Comparison of ENCODE assay signal across 1 cellular context in the genomic region with DNA sequence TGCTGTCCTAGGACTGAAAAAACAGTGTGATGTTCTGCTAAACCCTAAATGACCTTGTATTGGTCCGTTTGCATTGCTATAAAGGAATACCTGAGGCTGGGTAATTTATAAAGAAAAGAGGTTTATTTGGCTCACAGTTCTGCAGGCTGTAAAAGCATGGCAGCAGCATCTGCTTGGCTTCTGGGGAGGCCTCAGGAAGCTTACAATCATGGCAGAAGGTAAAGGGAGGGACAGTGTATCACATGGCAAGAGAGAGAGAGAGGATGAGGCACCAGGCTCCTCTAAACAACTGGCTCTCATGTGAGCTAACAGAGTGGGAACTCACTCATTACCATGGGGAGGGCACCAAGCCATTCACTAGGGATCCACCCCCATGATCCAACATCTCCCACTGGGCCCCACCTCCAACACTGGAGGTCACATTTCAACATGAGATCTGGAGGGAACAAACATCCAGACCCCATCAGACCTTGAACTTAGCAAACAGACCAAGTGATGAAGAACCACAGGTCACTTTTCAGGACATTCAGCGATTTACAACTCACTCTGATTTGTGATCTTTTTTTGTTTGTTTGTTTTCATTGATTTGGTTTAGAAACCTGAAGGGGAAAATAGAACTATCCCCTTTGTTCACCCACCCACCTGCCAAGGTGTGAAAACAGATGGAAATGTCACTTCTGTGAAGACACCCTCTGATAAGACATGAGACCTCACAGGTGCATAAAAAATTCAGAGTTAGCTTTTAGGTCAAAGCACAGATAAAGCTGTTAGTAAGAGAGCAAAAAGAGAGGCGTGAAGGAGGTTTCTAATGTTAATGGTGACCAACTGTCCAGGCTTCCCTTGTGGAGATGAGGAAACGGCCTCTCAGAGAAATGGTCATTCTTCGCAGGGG.
TF ChIP-seq lines count a peak whose summit lies in the region.

No MANE protein-coding gene starts in this region.

TF ChIP-seq in HepG2, 621 proteins besides CTCF, POLR2A, EP300 and RAD21 (continued from another document and continues in another):
- TF ChIP-seq, protein P1, sequence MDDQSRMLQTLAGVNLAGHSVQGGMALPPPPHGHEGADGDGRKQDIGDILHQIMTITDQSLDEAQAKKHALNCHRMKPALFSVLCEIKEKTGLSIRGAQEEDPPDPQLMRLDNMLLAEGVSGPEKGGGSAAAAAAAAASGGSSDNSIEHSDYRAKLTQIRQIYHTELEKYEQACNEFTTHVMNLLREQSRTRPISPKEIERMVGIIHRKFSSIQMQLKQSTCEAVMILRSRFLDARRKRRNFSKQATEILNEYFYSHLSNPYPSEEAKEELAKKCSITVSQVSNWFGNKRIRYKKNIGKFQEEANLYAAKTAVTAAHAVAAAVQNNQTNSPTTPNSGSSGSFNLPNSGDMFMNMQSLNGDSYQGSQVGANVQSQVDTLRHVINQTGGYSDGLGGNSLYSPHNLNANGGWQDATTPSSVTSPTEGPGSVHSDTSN (CRISPR knock-in tag; IDR thresholded peaks at IDR 0.05; ENCODE audit: borderline replicate concordance), result no peak
- TF ChIP-seq SATB2 (CRISPR knock-in tag; IDR thresholded peaks at IDR 0.05), result no peak
- no peak for TF ChIP-seq ATF7 (IDR thresholded peaks at IDR 0.05)
- no peak for TF ChIP-seq ATF7 (CRISPR knock-in tag; IDR thresholded peaks at IDR 0.05)
- no peak for TF ChIP-seq HOXA5 (CRISPR knock-in tag; IDR thresholded peaks at IDR 0.05)
- peak; percentile 65; the same call in 1 of the 2 replicates for TF ChIP-seq TBX3 (IDR thresholded peaks at IDR 0.05; ENCODE audit: borderline replicate concordance)
- TF ChIP-seq ZNF274 (CRISPR knock-in tag; IDR thresholded peaks at IDR 0.05), result no peak
- peak; percentile 68; the same call in 1 of the 2 replicates for TF ChIP-seq SMAD3 (CRISPR knock-in tag; IDR thresholded peaks at IDR 0.05)
- no peak for TF ChIP-seq BRCA1 (CRISPR knock-in tag; IDR thresholded peaks at IDR 0.05)
- TF ChIP-seq, protein P2, sequence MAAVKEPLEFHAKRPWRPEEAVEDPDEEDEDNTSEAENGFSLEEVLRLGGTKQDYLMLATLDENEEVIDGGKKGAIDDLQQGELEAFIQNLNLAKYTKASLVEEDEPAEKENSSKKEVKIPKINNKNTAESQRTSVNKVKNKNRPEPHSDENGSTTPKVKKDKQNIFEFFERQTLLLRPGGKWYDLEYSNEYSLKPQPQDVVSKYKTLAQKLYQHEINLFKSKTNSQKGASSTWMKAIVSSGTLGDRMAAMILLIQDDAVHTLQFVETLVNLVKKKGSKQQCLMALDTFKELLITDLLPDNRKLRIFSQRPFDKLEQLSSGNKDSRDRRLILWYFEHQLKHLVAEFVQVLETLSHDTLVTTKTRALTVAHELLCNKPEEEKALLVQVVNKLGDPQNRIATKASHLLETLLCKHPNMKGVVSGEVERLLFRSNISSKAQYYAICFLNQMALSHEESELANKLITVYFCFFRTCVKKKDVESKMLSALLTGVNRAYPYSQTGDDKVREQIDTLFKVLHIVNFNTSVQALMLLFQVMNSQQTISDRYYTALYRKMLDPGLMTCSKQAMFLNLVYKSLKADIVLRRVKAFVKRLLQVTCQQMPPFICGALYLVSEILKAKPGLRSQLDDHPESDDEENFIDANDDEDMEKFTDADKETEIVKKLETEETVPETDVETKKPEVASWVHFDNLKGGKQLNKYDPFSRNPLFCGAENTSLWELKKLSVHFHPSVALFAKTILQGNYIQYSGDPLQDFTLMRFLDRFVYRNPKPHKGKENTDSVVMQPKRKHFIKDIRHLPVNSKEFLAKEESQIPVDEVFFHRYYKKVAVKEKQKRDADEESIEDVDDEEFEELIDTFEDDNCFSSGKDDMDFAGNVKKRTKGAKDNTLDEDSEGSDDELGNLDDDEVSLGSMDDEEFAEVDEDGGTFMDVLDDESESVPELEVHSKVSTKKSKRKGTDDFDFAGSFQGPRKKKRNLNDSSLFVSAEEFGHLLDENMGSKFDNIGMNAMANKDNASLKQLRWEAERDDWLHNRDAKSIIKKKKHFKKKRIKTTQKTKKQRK (IDR thresholded peaks at IDR 0.05; ENCODE audit: low read length), result no peak
- TF ChIP-seq, protein P3, sequence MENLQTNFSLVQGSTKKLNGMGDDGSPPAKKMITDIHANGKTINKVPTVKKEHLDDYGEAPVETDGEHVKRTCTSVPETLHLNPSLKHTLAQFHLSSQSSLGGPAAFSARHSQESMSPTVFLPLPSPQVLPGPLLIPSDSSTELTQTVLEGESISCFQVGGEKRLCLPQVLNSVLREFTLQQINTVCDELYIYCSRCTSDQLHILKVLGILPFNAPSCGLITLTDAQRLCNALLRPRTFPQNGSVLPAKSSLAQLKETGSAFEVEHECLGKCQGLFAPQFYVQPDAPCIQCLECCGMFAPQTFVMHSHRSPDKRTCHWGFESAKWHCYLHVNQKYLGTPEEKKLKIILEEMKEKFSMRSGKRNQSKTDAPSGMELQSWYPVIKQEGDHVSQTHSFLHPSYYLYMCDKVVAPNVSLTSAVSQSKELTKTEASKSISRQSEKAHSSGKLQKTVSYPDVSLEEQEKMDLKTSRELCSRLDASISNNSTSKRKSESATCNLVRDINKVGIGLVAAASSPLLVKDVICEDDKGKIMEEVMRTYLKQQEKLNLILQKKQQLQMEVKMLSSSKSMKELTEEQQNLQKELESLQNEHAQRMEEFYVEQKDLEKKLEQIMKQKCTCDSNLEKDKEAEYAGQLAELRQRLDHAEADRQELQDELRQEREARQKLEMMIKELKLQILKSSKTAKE (CRISPR knock-in tag; IDR thresholded peaks at IDR 0.05; ENCODE audit: borderline replicate concordance), result no peak
- TF ChIP-seq CBFB (CRISPR knock-in tag; IDR thresholded peaks at IDR 0.05), result no peak
- no peak for TF ChIP-seq MTF1 (CRISPR knock-in tag; IDR thresholded peaks at IDR 0.05)
- TF ChIP-seq ZFY (CRISPR knock-in tag; IDR thresholded peaks at IDR 0.05), result no peak
- peak; percentile 47; the same call in 1 of the 2 replicates for TF ChIP-seq SAP130 (CRISPR knock-in tag; IDR thresholded peaks at IDR 0.05; ENCODE audit: low read depth)
- TF ChIP-seq KLF13 (CRISPR knock-in tag; IDR thresholded peaks at IDR 0.05), result no peak
- TF ChIP-seq SMARCC2 (IDR thresholded peaks at IDR 0.05), result no peak
- TF ChIP-seq CEBPB (IDR thresholded peaks at IDR 0.05; ENCODE audit: borderline replicate concordance, low read depth, low read length), result peak; percentile 39; the same call in 1 of the 2 replicates
- no peak for TF ChIP-seq SMAD1 (CRISPR knock-in tag; IDR thresholded peaks at IDR 0.05; ENCODE audit: borderline replicate concordance, low read depth)
- 0 out of 2 replicates have a peak, but pooled peaks have one; percentile 44 for TF ChIP-seq LCORL (IDR thresholded peaks at IDR 0.05)
- TF ChIP-seq LCORL (CRISPR knock-in tag; IDR thresholded peaks at IDR 0.05), result peak; percentile 63
- TF ChIP-seq, protein P4, sequence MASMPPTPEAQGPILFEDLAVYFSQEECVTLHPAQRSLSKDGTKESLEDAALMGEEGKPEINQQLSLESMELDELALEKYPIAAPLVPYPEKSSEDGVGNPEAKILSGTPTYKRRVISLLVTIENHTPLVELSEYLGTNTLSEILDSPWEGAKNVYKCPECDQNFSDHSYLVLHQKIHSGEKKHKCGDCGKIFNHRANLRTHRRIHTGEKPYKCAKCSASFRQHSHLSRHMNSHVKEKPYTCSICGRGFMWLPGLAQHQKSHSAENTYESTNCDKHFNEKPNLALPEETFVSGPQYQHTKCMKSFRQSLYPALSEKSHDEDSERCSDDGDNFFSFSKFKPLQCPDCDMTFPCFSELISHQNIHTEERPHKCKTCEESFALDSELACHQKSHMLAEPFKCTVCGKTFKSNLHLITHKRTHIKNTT (CRISPR knock-in tag; IDR thresholded peaks at IDR 0.05), result no peak
- peak; percentile 33; the same call in 1 of the 2 replicates for TF ChIP-seq ZNF746 (CRISPR knock-in tag; IDR thresholded peaks at IDR 0.05)
- TF ChIP-seq TBP (CRISPR knock-in tag; IDR thresholded peaks at IDR 0.05), result no peak
- TF ChIP-seq JUNB (CRISPR knock-in tag; IDR thresholded peaks at IDR 0.05; ENCODE audit: borderline replicate concordance), result no peak
- TF ChIP-seq, protein P5, sequence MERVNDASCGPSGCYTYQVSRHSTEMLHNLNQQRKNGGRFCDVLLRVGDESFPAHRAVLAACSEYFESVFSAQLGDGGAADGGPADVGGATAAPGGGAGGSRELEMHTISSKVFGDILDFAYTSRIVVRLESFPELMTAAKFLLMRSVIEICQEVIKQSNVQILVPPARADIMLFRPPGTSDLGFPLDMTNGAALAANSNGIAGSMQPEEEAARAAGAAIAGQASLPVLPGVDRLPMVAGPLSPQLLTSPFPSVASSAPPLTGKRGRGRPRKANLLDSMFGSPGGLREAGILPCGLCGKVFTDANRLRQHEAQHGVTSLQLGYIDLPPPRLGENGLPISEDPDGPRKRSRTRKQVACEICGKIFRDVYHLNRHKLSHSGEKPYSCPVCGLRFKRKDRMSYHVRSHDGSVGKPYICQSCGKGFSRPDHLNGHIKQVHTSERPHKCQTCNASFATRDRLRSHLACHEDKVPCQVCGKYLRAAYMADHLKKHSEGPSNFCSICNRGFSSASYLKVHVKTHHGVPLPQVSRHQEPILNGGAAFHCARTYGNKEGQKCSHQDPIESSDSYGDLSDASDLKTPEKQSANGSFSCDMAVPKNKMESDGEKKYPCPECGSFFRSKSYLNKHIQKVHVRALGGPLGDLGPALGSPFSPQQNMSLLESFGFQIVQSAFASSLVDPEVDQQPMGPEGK (CRISPR knock-in tag; IDR thresholded peaks at IDR 0.05), result peak; percentile 97
- TF ChIP-seq ZNF367 (CRISPR knock-in tag; IDR thresholded peaks at IDR 0.05; ENCODE audit: borderline replicate concordance), result no peak
- no peak for TF ChIP-seq ZNF7 (CRISPR knock-in tag; IDR thresholded peaks at IDR 0.05)
- no peak for TF ChIP-seq SRF (IDR thresholded peaks at IDR 0.05; ENCODE audit: low read depth, low read length)
- TF ChIP-seq, protein P6, sequence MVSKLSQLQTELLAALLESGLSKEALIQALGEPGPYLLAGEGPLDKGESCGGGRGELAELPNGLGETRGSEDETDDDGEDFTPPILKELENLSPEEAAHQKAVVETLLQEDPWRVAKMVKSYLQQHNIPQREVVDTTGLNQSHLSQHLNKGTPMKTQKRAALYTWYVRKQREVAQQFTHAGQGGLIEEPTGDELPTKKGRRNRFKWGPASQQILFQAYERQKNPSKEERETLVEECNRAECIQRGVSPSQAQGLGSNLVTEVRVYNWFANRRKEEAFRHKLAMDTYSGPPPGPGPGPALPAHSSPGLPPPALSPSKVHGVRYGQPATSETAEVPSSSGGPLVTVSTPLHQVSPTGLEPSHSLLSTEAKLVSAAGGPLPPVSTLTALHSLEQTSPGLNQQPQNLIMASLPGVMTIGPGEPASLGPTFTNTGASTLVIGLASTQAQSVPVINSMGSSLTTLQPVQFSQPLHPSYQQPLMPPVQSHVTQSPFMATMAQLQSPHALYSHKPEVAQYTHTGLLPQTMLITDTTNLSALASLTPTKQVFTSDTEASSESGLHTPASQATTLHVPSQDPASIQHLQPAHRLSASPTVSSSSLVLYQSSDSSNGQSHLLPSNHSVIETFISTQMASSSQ (IDR thresholded peaks at IDR 0.05; ENCODE audit: low read depth), result no peak
- TF ChIP-seq, protein P6 (CRISPR knock-in tag; IDR thresholded peaks at IDR 0.05; ENCODE audit: borderline replicate concordance), result peak; percentile 7; the same call in 1 of the 2 replicates
- TF ChIP-seq, protein P7, sequence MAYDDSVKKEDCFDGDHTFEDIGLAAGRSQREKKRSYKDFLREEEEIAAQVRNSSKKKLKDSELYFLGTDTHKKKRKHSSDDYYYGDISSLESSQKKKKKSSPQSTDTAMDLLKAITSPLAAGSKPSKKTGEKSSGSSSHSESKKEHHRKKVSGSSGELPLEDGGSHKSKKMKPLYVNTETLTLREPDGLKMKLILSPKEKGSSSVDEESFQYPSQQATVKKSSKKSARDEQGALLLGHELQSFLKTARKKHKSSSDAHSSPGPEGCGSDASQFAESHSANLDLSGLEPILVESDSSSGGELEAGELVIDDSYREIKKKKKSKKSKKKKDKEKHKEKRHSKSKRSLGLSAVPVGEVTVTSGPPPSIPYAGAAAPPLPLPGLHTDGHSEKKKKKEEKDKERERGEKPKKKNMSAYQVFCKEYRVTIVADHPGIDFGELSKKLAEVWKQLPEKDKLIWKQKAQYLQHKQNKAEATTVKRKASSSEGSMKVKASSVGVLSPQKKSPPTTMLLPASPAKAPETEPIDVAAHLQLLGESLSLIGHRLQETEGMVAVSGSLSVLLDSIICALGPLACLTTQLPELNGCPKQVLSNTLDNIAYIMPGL (CRISPR knock-in tag; IDR thresholded peaks at IDR 0.05; ENCODE audit: borderline replicate concordance in 1 of 2, low read depth in 1 of 2), result no peak
- TF ChIP-seq POLR2AphosphoS5 (IDR thresholded peaks at IDR 0.05; ENCODE audit: low read depth, low read length), result no peak
- TF ChIP-seq, protein P8, sequence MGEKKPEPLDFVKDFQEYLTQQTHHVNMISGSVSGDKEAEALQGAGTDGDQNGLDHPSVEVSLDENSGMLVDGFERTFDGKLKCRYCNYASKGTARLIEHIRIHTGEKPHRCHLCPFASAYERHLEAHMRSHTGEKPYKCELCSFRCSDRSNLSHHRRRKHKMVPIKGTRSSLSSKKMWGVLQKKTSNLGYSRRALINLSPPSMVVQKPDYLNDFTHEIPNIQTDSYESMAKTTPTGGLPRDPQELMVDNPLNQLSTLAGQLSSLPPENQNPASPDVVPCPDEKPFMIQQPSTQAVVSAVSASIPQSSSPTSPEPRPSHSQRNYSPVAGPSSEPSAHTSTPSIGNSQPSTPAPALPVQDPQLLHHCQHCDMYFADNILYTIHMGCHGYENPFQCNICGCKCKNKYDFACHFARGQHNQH (CRISPR knock-in tag; IDR thresholded peaks at IDR 0.05), result peak; percentile 55; the same call in 1 of the 2 replicates
- no peak for TF ChIP-seq ZSCAN30 (CRISPR knock-in tag; IDR thresholded peaks at IDR 0.05)
- TF ChIP-seq NFIC (IDR thresholded peaks at IDR 0.05; ENCODE audit: low read length), result peak; percentile 71; the same call in 1 of the 2 replicates
- no peak for TF ChIP-seq ZNF382 (CRISPR knock-in tag; IDR thresholded peaks at IDR 0.05; ENCODE audit: borderline replicate concordance)
- 0 out of 2 replicates have a peak, but pooled peaks have one; percentile 23 for TF ChIP-seq PPARG (CRISPR knock-in tag; conservative IDR thresholded peaks at IDR 0.05)
- peak; percentile 51; the same call in 1 of the 2 replicates for TF ChIP-seq ZFP82 (CRISPR knock-in tag; IDR thresholded peaks at IDR 0.05; ENCODE audit: borderline replicate concordance)
